In genomic region chr1:2571348-2571747, GRCh38 we compare ENCODE assay signal across 1 cellular context.
TF ChIP-seq lines count a peak whose summit lies in the region.

No MANE protein-coding gene starts in this region.

TF ChIP-seq in HepG2, 621 proteins besides CTCF, POLR2A, EP300 and RAD21 (continued from another document and continues in another):
- TF ChIP-seq HNF1A (IDR thresholded peaks at IDR 0.05; ENCODE audit: low read depth) = no peak
- TF ChIP-seq HNF1A (CRISPR knock-in tag; IDR thresholded peaks at IDR 0.05; ENCODE audit: borderline replicate concordance) = no peak
- TF ChIP-seq IKZF1 (IDR thresholded peaks at IDR 0.05) = no peak
- TF ChIP-seq YY1 (IDR thresholded peaks at IDR 0.05; ENCODE audit: insufficient read depth, insufficient replicate concordance, low read depth, low read length) = no peak
- TF ChIP-seq FOXA1 (IDR thresholded peaks at IDR 0.05) = no peak
- no peak for TF ChIP-seq FOXA1 (CRISPR knock-in tag; IDR thresholded peaks at IDR 0.05)
- TF ChIP-seq MED13 (CRISPR knock-in tag; IDR thresholded peaks at IDR 0.05) = no peak
- 0 out of 2 replicates have a peak, but pooled peaks have one; percentile 10 for TF ChIP-seq SAP130 (CRISPR knock-in tag; IDR thresholded peaks at IDR 0.05; ENCODE audit: low read depth)
- no peak for TF ChIP-seq HMG20B (CRISPR knock-in tag; conservative IDR thresholded peaks at IDR 0.05)
- TF ChIP-seq SRSF9 (IDR thresholded peaks at IDR 0.05; ENCODE audit: borderline replicate concordance, insufficient read depth, low read depth, low read length, poor library complexity, severe bottlenecking) = no peak
- peak; percentile 90 for TF ChIP-seq HNF4A (CRISPR knock-in tag; IDR thresholded peaks at IDR 0.05)
- TF ChIP-seq ETV5 (CRISPR knock-in tag; IDR thresholded peaks at IDR 0.05; ENCODE audit: borderline replicate concordance) = peak; percentile 22; the same call in 1 of the 2 replicates
- no peak for TF ChIP-seq ZNF552 (CRISPR knock-in tag; IDR thresholded peaks at IDR 0.05; ENCODE audit: borderline replicate concordance)
- TF ChIP-seq BRF2 (CRISPR knock-in tag; IDR thresholded peaks at IDR 0.05) = no peak
- peak; percentile 84 for TF ChIP-seq PAXIP1 (CRISPR knock-in tag; conservative IDR thresholded peaks at IDR 0.05)
- no peak for TF ChIP-seq ZBTB42 (CRISPR knock-in tag; IDR thresholded peaks at IDR 0.05)
- TF ChIP-seq ZNF619 (CRISPR knock-in tag; IDR thresholded peaks at IDR 0.05) = no peak
- TF ChIP-seq BRCA1 (CRISPR knock-in tag; IDR thresholded peaks at IDR 0.05) = no peak
- no peak for TF ChIP-seq PRDM15 (CRISPR knock-in tag; IDR thresholded peaks at IDR 0.05)
- no peak for TF ChIP-seq NAIF1 (CRISPR knock-in tag; IDR thresholded peaks at IDR 0.05; ENCODE audit: borderline replicate concordance)
- peak; percentile 56; the same call in 1 of the 2 replicates for TF ChIP-seq POGZ (CRISPR knock-in tag; IDR thresholded peaks at IDR 0.05)
- TF ChIP-seq BATF2 (CRISPR knock-in tag; IDR thresholded peaks at IDR 0.05) = no peak
- no peak for TF ChIP-seq TMF1 (CRISPR knock-in tag; IDR thresholded peaks at IDR 0.05; ENCODE audit: low read depth)
- TF ChIP-seq ZNF101 (CRISPR knock-in tag; IDR thresholded peaks at IDR 0.05; ENCODE audit: borderline replicate concordance, low read depth) = no peak
- TF ChIP-seq ZNF800 (CRISPR knock-in tag; IDR thresholded peaks at IDR 0.05) = no peak
- no peak for TF ChIP-seq FOSL1 (CRISPR knock-in tag; IDR thresholded peaks at IDR 0.05; ENCODE audit: borderline replicate concordance)
- no peak for TF ChIP-seq NFYC (CRISPR knock-in tag; IDR thresholded peaks at IDR 0.05)
- no peak for TF ChIP-seq ZNF251 (CRISPR knock-in tag; IDR thresholded peaks at IDR 0.05)
- TF ChIP-seq ZKSCAN5 (CRISPR knock-in tag; IDR thresholded peaks at IDR 0.05) = no peak
- no peak for TF ChIP-seq ZNF615 (CRISPR knock-in tag; IDR thresholded peaks at IDR 0.05; ENCODE audit: borderline replicate concordance)
- no peak for TF ChIP-seq STAT5B (CRISPR knock-in tag; IDR thresholded peaks at IDR 0.05)
- no peak for TF ChIP-seq ZNF891 (CRISPR knock-in tag; IDR thresholded peaks at IDR 0.05)
- TF ChIP-seq ZNF512B (CRISPR knock-in tag; IDR thresholded peaks at IDR 0.05; ENCODE audit: borderline replicate concordance) = no peak
- no peak for TF ChIP-seq ATM (IDR thresholded peaks at IDR 0.05; ENCODE audit: borderline replicate concordance)
- TF ChIP-seq ZSCAN30 (CRISPR knock-in tag; IDR thresholded peaks at IDR 0.05) = no peak
- no peak for TF ChIP-seq SP2 (CRISPR knock-in tag; IDR thresholded peaks at IDR 0.05)
- TF ChIP-seq TRAFD1 (CRISPR knock-in tag; IDR thresholded peaks at IDR 0.05; ENCODE audit: borderline replicate concordance) = no peak
- TF ChIP-seq KDM6A (CRISPR knock-in tag; IDR thresholded peaks at IDR 0.05; ENCODE audit: low read depth) = no peak
- TF ChIP-seq PLSCR1 (CRISPR knock-in tag; IDR thresholded peaks at IDR 0.05; ENCODE audit: borderline replicate concordance) = no peak
- TF ChIP-seq ZNF501 (CRISPR knock-in tag; IDR thresholded peaks at IDR 0.05) = peak; percentile 35; the same call in 1 of the 2 replicates
- no peak for TF ChIP-seq ZNF264 (CRISPR knock-in tag; IDR thresholded peaks at IDR 0.05)
- TF ChIP-seq KDM1A (CRISPR knock-in tag; IDR thresholded peaks at IDR 0.05) = 0 out of 2 replicates have a peak, but pooled peaks have one; percentile 41
- TF ChIP-seq ZIK1 (CRISPR knock-in tag; IDR thresholded peaks at IDR 0.05; ENCODE audit: borderline replicate concordance, low read depth) = no peak
- peak; percentile 84 for TF ChIP-seq BCL6 (CRISPR knock-in tag; IDR thresholded peaks at IDR 0.05)
- no peak for TF ChIP-seq ELF4 (CRISPR knock-in tag; IDR thresholded peaks at IDR 0.05; ENCODE audit: borderline replicate concordance)
